ENCODE assay signal across 9 cellular contexts in genomic region chr14:20169852-20170251, GRCh38. TPM values are rescaled to one million over a fixed set of nuclear protein-coding genes. Genes with fewer than 3 reads are reported as not detected.
"Had no signal": no experiment of that assay in that cellular context is flagged by ENCODE, and none has a peak within 500 bp of the region (broad histone marks: within the 10 kb centered on the region; RNA-seq: fewer than 3 reads in every experiment).

No MANE protein-coding gene starts in this region.

RNA-seq across cellular contexts. Expression of gene OR11G2, which starts 20.8 kb away (rescaled TPM):
- total RNA-seq: activated CD4-positive, alpha-beta T cell treated with anti-CD3 and anti-CD28 coated beads, Interleukin-2, amount 10 ng/mL, durations not matched to agents 7 days and 5 days; astrocyte; endothelial cell of umbilical vein; fibroblast of villous mesenchyme; left lobe of liver; mucosa of gallbladder; natural killer cell treated with Interleukin-12 subunit alpha and Interleukin-12 subunit beta and Interleukin-15 and Interleukin-18, amount 100 ng/mL, for 72 hours; occipital lobe; progenitor cell of endocrine pancreas had no signal
- polyA plus RNA-seq: endothelial cell of umbilical vein had no signal

RNA-seq across cellular contexts. Expression of gene OR4N5, which starts 31.2 kb away (rescaled TPM):
- total RNA-seq: activated CD4-positive, alpha-beta T cell treated with anti-CD3 and anti-CD28 coated beads, Interleukin-2, amount 10 ng/mL, durations not matched to agents 7 days and 5 days; astrocyte; endothelial cell of umbilical vein; fibroblast of villous mesenchyme; left lobe of liver; mucosa of gallbladder; natural killer cell treated with Interleukin-12 subunit alpha and Interleukin-12 subunit beta and Interleukin-15 and Interleukin-18, amount 100 ng/mL, for 72 hours; occipital lobe; progenitor cell of endocrine pancreas had no signal
- polyA plus RNA-seq: endothelial cell of umbilical vein had no signal

RNA-seq across cellular contexts. Expression of gene OR11H6, which starts 53.7 kb away (rescaled TPM):
- total RNA-seq: activated CD4-positive, alpha-beta T cell treated with anti-CD3 and anti-CD28 coated beads, Interleukin-2, amount 10 ng/mL, durations not matched to agents 7 days and 5 days; astrocyte; endothelial cell of umbilical vein; fibroblast of villous mesenchyme; left lobe of liver; mucosa of gallbladder; natural killer cell treated with Interleukin-12 subunit alpha and Interleukin-12 subunit beta and Interleukin-15 and Interleukin-18, amount 100 ng/mL, for 72 hours; occipital lobe; progenitor cell of endocrine pancreas had no signal
- polyA plus RNA-seq: endothelial cell of umbilical vein had no signal

RNA-seq across cellular contexts. Expression of gene OR11H7, which starts 58.9 kb away (rescaled TPM):
- total RNA-seq: activated CD4-positive, alpha-beta T cell treated with anti-CD3 and anti-CD28 coated beads, Interleukin-2, amount 10 ng/mL, durations not matched to agents 7 days and 5 days; astrocyte; endothelial cell of umbilical vein; fibroblast of villous mesenchyme; left lobe of liver; mucosa of gallbladder; natural killer cell treated with Interleukin-12 subunit alpha and Interleukin-12 subunit beta and Interleukin-15 and Interleukin-18, amount 100 ng/mL, for 72 hours; occipital lobe; progenitor cell of endocrine pancreas had no signal
- polyA plus RNA-seq: endothelial cell of umbilical vein had no signal

RNA-seq across cellular contexts. Expression of gene OR4K17, which starts 59.3 kb away (rescaled TPM):
- total RNA-seq: activated CD4-positive, alpha-beta T cell treated with anti-CD3 and anti-CD28 coated beads, Interleukin-2, amount 10 ng/mL, durations not matched to agents 7 days and 5 days; astrocyte; endothelial cell of umbilical vein; fibroblast of villous mesenchyme; left lobe of liver; mucosa of gallbladder; natural killer cell treated with Interleukin-12 subunit alpha and Interleukin-12 subunit beta and Interleukin-15 and Interleukin-18, amount 100 ng/mL, for 72 hours; occipital lobe; progenitor cell of endocrine pancreas had no signal
- polyA plus RNA-seq: endothelial cell of umbilical vein had no signal
